19 cellular contexts compared by ENCODE assay signal in genomic region chr6:161133973-161134372, GRCh38.
DNase-seq lines count a peak whose midpoint lies in the region; FAIRE-seq and TF ChIP-seq lines count a peak whose summit lies in the region.
"Had no signal": no experiment of that assay in that cellular context is flagged by ENCODE, and none has a peak within 500 bp of the region (broad histone marks: within the 10 kb centered on the region; RNA-seq: fewer than 3 reads in every experiment).

No MANE protein-coding gene starts in this region.

- no peaks in the 10 kb centered on the region for H3K27me3 Mint-ChIP-seq in astrocyte (ENCODE audit: low read depth, unreplicated experiment)

- no peak overlapping the region for H3K27ac Mint-ChIP-seq in astrocyte (ENCODE audit: unreplicated experiment)

- no peaks in the 10 kb centered on the region for H3K27me3 ChIP-seq in cardiac muscle cell
- no peaks in the 10 kb centered on the region for H3K27me3 ChIP-seq in astrocyte (ENCODE audit: insufficient read depth, low read length)

- intact Hi-C loops in cardiac septum (cut with DNase I): no loop called here

- no peak overlapping the region for H3K4me2 ChIP-seq in astrocyte (ENCODE audit: low read length)
- H3K4me2 ChIP-seq: A549, PC-9 had no signal

- H3K9me3 Mint-ChIP-seq in astrocyte (ENCODE audit: unreplicated experiment): peaks cover 12% of the 10 kb centered on the region

- H3K36me3 ChIP-seq in cardiac muscle cell: peaks cover 9% of the 10 kb centered on the region
- peaks cover 3% of the 10 kb centered on the region for H3K36me3 ChIP-seq in astrocyte (ENCODE audit: insufficient read depth, low read length)

- no peak overlapping the region for H3K9ac ChIP-seq in astrocyte (ENCODE audit: low read length)
- H3K9ac ChIP-seq: GM23248 had no signal

- H3K4me1 ChIP-seq in cardiac muscle cell (ENCODE audit: low read depth): no peaks in the 10 kb centered on the region
- H3K4me1 ChIP-seq in astrocyte (ENCODE audit: insufficient read depth, low read length): no peaks in the 10 kb centered on the region
- H3K4me1 ChIP-seq: A549 had no signal

- peaks cover 51% of the 10 kb centered on the region for H3K36me3 Mint-ChIP-seq in astrocyte (ENCODE audit: low read depth, unreplicated experiment)

- H3K79me2 ChIP-seq in astrocyte (ENCODE audit: insufficient read depth, low read length): no peaks in the 10 kb centered on the region

- no peak overlapping the region for H3K4me3 Mint-ChIP-seq in astrocyte (ENCODE audit: unreplicated experiment)

- DNase-seq in cardiac muscle cell (ENCODE audit: low read depth in 1 of 2, low spot score in 1 of 2) (peak in 1 of 2 donors; percentile 16), cardiac septum (ENCODE audit: low spot score) (no peak), astrocyte (ENCODE audit: low read depth) (peak; percentile 30), fibroblast of the aortic adventitia (ENCODE audit: low read depth) (peak; percentile 18), SKM-1 treated with dmso at 0.1 percent for 144 hours (lab: John Stamatoyannopoulos, UW; ENCODE audit: unreplicated experiment) (no peak), D341Med (ENCODE audit: low spot score) (no peak)
- DNase-seq in activated CD4-positive, alpha-beta T cell treated with anti-CD3 and anti-CD28 coated beads, Interleukin-2, amount 50 U/mL, for 48 hours: no peak
- DNase-seq: C1 segment of cervical spinal cord, GF-D8, GM23248, KBM-7, NCI-H1436, NCI-H2029 treated with DMSO at 0.1 percent for 48 hours, NCI-H2171 treated with DMSO at 0.1 percent for 48 hours, NCI-H774, PC-9 had no signal

- H3K27ac ChIP-seq in cardiac muscle cell (peak overlapping the region; percentile 38), astrocyte (ENCODE audit: low read depth, low read length) (no peak overlapping the region)
- H3K27ac ChIP-seq: A549, GM23248, PC-9 had no signal

- H3K9me3 ChIP-seq in cardiac muscle cell (ENCODE audit: low read depth) (no peaks in the 10 kb centered on the region), astrocyte (ENCODE audit: insufficient read depth, low read depth, low read length) (no peaks in the 10 kb centered on the region)
- H3K9me3 ChIP-seq: A549 had no signal

- TF ChIP-seq CTCF in cardiac muscle cell (IDR thresholded peaks at IDR 0.05; ENCODE audit: low read depth, low read length): no peak
- no peak for TF ChIP-seq CTCF in astrocyte (IDR thresholded peaks at IDR 0.05; ENCODE audit: insufficient read depth, low read depth, low read length)
- no peak for TF ChIP-seq CTCF in fibroblast of the aortic adventitia (IDR thresholded peaks at IDR 0.05; ENCODE audit: insufficient read depth, low read length)

- no peaks in the 10 kb centered on the region for H3K4me1 Mint-ChIP-seq in astrocyte (ENCODE audit: low read depth, unreplicated experiment)

- H3K4me3 ChIP-seq in cardiac muscle cell (no peak overlapping the region), astrocyte (ENCODE audit: insufficient read depth, low read depth, low read length) (no peak overlapping the region), fibroblast of the aortic adventitia (ENCODE audit: low read depth, low read length) (no peak overlapping the region)
- H3K4me3 ChIP-seq: A549, GM23248, PC-9 had no signal

- H2AFZ ChIP-seq in astrocyte (ENCODE audit: low read depth, low read length): no peak overlapping the region
- H2AFZ ChIP-seq: GM23248, PC-9 had no signal

- peaks cover 3% of the 10 kb centered on the region for H4K20me1 ChIP-seq in astrocyte (ENCODE audit: insufficient read depth, low read length)

- no peak for FAIRE-seq in astrocyte (lab: Jason Lieb, UNC)
- FAIRE-seq: A549, GM12891, GM18507 had no signal

Comparison
In these comparisons a context has a peak if more than half of its experiments do, and no peak if none do; other contexts are left out.
1. DNase-seq: peak in astrocyte (single experiment) and fibroblast of the aortic adventitia (single experiment); none in cardiac septum (single experiment), SKM-1 treated with dmso at 0.1 percent for 144 hours (single experiment), activated CD4-positive, alpha-beta T cell treated with anti-CD3 and anti-CD28 coated beads, Interleukin-2, amount 50 U/mL, for 48 hours (0 of 2) and D341Med (single experiment).